Comparison of ENCODE assay signal across 1 cellular context in the genomic region with DNA sequence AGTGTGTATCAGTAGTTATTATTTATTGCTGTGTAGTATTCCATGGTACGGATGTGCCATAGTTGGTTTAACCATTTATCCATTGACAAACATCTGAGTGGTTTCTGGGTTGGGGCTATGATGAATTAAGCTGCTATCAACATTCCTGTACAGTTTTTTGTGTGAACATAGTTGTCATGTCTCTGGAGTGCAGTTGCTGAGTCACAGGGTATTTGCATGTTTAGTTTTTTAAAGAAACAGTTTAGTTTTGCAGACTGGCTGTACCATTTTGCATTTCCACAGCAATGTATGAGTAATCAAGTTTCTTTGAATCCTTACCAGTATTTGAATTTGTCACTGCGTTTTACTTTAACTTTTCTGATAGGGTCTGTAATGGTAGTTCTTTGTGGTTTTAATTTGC.
TF ChIP-seq lines count a peak whose summit lies in the region.

No MANE protein-coding gene starts in this region.

TF ChIP-seq in WTC11, 78 proteins besides CTCF, POLR2A, EP300 and RAD21 (continued from another document):
- TF ChIP-seq, protein P1, sequence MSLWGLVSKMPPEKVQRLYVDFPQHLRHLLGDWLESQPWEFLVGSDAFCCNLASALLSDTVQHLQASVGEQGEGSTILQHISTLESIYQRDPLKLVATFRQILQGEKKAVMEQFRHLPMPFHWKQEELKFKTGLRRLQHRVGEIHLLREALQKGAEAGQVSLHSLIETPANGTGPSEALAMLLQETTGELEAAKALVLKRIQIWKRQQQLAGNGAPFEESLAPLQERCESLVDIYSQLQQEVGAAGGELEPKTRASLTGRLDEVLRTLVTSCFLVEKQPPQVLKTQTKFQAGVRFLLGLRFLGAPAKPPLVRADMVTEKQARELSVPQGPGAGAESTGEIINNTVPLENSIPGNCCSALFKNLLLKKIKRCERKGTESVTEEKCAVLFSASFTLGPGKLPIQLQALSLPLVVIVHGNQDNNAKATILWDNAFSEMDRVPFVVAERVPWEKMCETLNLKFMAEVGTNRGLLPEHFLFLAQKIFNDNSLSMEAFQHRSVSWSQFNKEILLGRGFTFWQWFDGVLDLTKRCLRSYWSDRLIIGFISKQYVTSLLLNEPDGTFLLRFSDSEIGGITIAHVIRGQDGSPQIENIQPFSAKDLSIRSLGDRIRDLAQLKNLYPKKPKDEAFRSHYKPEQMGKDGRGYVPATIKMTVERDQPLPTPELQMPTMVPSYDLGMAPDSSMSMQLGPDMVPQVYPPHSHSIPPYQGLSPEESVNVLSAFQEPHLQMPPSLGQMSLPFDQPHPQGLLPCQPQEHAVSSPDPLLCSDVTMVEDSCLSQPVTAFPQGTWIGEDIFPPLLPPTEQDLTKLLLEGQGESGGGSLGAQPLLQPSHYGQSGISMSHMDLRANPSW (CRISPR knock-in tag; conservative IDR thresholded peaks at IDR 0.05; ENCODE audit: low read depth): no peak
- TF ChIP-seq, protein P2, sequence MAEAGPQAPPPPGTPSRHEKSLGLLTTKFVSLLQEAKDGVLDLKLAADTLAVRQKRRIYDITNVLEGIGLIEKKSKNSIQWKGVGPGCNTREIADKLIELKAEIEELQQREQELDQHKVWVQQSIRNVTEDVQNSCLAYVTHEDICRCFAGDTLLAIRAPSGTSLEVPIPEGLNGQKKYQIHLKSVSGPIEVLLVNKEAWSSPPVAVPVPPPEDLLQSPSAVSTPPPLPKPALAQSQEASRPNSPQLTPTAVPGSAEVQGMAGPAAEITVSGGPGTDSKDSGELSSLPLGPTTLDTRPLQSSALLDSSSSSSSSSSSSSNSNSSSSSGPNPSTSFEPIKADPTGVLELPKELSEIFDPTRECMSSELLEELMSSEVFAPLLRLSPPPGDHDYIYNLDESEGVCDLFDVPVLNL (CRISPR knock-in tag; IDR thresholded peaks at IDR 0.05; ENCODE audit: borderline replicate concordance, low read depth): no peak
- TF ChIP-seq ZNF423 (CRISPR knock-in tag; IDR thresholded peaks at IDR 0.05) (no peak), ETV6 (CRISPR knock-in tag; IDR thresholded peaks at IDR 0.05) (no peak), ZNF232 (CRISPR knock-in tag; IDR thresholded peaks at IDR 0.05) (no peak), ZNF416 (CRISPR knock-in tag; IDR thresholded peaks at IDR 0.05) (no peak), NFYB (CRISPR knock-in tag; conservative IDR thresholded peaks at IDR 0.05; ENCODE audit: low read depth) (no peak), GTF2I (CRISPR knock-in tag; conservative IDR thresholded peaks at IDR 0.05) (no peak), ZNF219 (CRISPR knock-in tag; IDR thresholded peaks at IDR 0.05; ENCODE audit: borderline replicate concordance) (no peak), NFE2L1 (CRISPR knock-in tag; IDR thresholded peaks at IDR 0.05) (no peak), ZNF138 (CRISPR knock-in tag; conservative IDR thresholded peaks at IDR 0.05) (no peak)
- TF ChIP-seq, protein P3, sequence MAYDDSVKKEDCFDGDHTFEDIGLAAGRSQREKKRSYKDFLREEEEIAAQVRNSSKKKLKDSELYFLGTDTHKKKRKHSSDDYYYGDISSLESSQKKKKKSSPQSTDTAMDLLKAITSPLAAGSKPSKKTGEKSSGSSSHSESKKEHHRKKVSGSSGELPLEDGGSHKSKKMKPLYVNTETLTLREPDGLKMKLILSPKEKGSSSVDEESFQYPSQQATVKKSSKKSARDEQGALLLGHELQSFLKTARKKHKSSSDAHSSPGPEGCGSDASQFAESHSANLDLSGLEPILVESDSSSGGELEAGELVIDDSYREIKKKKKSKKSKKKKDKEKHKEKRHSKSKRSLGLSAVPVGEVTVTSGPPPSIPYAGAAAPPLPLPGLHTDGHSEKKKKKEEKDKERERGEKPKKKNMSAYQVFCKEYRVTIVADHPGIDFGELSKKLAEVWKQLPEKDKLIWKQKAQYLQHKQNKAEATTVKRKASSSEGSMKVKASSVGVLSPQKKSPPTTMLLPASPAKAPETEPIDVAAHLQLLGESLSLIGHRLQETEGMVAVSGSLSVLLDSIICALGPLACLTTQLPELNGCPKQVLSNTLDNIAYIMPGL (CRISPR knock-in tag; IDR thresholded peaks at IDR 0.05): no peak
TF ChIP-seq in WTC11: peak in this region for 0.
